ENCODE assay signal across 35 cellular contexts in genomic region chr1:68036946-68037345, GRCh38. TPM values are rescaled to one million over a fixed set of nuclear protein-coding genes. Genes with fewer than 3 reads are reported as not detected.
"Had no signal": no experiment of that assay in that cellular context is flagged by ENCODE, and none has a peak within 500 bp of the region (broad histone marks: within the 10 kb centered on the region; RNA-seq: fewer than 3 reads in every experiment).

No MANE protein-coding gene starts in this region.

- H3K27ac ChIP-seq: adrenal gland, ascending aorta, cardiac muscle cell, VCaP had no signal

- H3K36me3 Mint-ChIP-seq: activated CD4-positive, alpha-beta memory T cell treated with anti-CD3 and anti-CD28 coated beads for 36 hours; activated naive CD4-positive, alpha-beta T cell treated with anti-CD3 and anti-CD28 coated beads, Interleukin-2, amount 10 ng/mL, durations not matched to agents 7 days and 5 days; activated naive CD4-positive, alpha-beta T cell treated with anti-CD3 and anti-CD28 coated beads, Interleukin-2, amount 50 U/mL, for 24 hours; activated naive CD8-positive, alpha-beta T cell treated with anti-CD3 and anti-CD28 coated beads for 36 hours; brain; T-cell had no signal

- FAIRE-seq: bronchial epithelial cell, TTC549 had no signal

- H3K36me3 ChIP-seq: adrenal gland, ascending aorta, cardiac muscle cell had no signal

- H3K27ac Mint-ChIP-seq: activated B cell treated with CpG ODN at 0.5 μM for 24 hours; activated CD4-positive, alpha-beta memory T cell treated with anti-CD3 and anti-CD28 coated beads for 36 hours; activated CD4-positive, alpha-beta T cell treated with anti-CD3 and anti-CD28 coated beads, Interleukin-2, amount 10 ng/mL, durations not matched to agents 24 days and 14 days; activated CD8-positive, alpha-beta T cell treated with anti-CD3 and anti-CD28 coated beads for 36 hours; activated naive CD4-positive, alpha-beta T cell treated with anti-CD3 and anti-CD28 coated beads, Interleukin-2, amount 10 ng/mL, durations not matched to agents 7 days and 5 days; activated naive CD4-positive, alpha-beta T cell treated with anti-CD3 and anti-CD28 coated beads, Interleukin-2, amount 50 U/mL, for 24 hours; activated naive CD8-positive, alpha-beta T cell treated with anti-CD3 and anti-CD28 coated beads for 36 hours; activated T-helper 2 cell treated with anti-CD3 and anti-CD28 coated beads, Interferon-gamma antibody, Interleukin-2, Interleukin-4, amounts not matched to agents 10 μg/mL and 5 μg/mL and 100 μg/mL, durations not matched to agents 14 hours and 24 hours and 36 hours; brain; T-cell; T-helper 17 cell had no signal

- ATAC-seq: activated CD8-positive, alpha-beta T cell treated with anti-CD3 and anti-CD28 coated beads for 36 hours; T-cell; T-helper 17 cell had no signal

- H3K4me1 Mint-ChIP-seq: activated B cell treated with CpG ODN at 0.5 μM for 24 hours; activated CD4-positive, alpha-beta T cell treated with anti-CD3 and anti-CD28 coated beads, Interleukin-2, amount 10 ng/mL, durations not matched to agents 24 days and 14 days; activated naive CD4-positive, alpha-beta T cell treated with anti-CD3 and anti-CD28 coated beads, Interleukin-2, amount 10 ng/mL, durations not matched to agents 7 days and 5 days; activated naive CD4-positive, alpha-beta T cell treated with anti-CD3 and anti-CD28 coated beads, Interleukin-2, amount 50 U/mL, for 24 hours; activated naive CD8-positive, alpha-beta T cell treated with anti-CD3 and anti-CD28 coated beads for 36 hours; brain; central memory CD8-positive, alpha-beta T cell; T-cell; T-helper 17 cell had no signal

- H3K9me3 ChIP-seq: adrenal gland, ascending aorta had no signal

- DNase-seq: activated B cell treated with CpG ODN at 0.5 μM for 24 hours; activated CD4-positive, alpha-beta memory T cell treated with anti-CD3 and anti-CD28 coated beads for 36 hours; activated CD4-positive, alpha-beta T cell treated with anti-CD3 and anti-CD28 coated beads for 4 hours; activated CD4-positive, alpha-beta T cell treated with anti-CD3 and anti-CD28 coated beads, Interleukin-2, amount 10 ng/mL, durations not matched to agents 24 days and 14 days; activated CD4-positive, alpha-beta T cell treated with anti-CD3 and anti-CD28 coated beads, Interleukin-2, amount 50 U/mL, for 1 hour; activated CD4-positive, alpha-beta T cell treated with anti-CD3 and anti-CD28 coated beads, Interleukin-2, amount 50 U/mL, for 4 hours; activated CD4-positive, CD25-positive, alpha-beta regulatory T cell treated with anti-CD3 and anti-CD28 coated beads, Interleukin-2, amount 50 U/mL, for 72 hours; activated CD8-positive, alpha-beta memory T cell treated with anti-CD3 and anti-CD28 coated beads, Interleukin-2, amount 50 U/mL, for 4 hours; activated CD8-positive, alpha-beta T cell treated with anti-CD3 and anti-CD28 coated beads for 36 hours; activated effector memory CD4-positive, alpha-beta T cell treated with Interleukin-2 at 50 U/mL for 16 hours; activated gamma-delta T cell; activated naive CD4-positive, alpha-beta T cell treated with anti-CD3 and anti-CD28 coated beads, Interleukin-2, amount 10 ng/mL, durations not matched to agents 7 days and 5 days; activated naive CD4-positive, alpha-beta T cell treated with Interleukin-2 at 50 U/mL for 16 hours; activated naive CD8-positive, alpha-beta T cell treated with anti-CD3 and anti-CD28 coated beads for 36 hours; activated T-cell treated with anti-CD3 and anti-CD28 coated beads for 4 hours; activated T-cell treated with anti-CD3 and anti-CD28 coated beads, Interleukin-2, amount 50 U/mL, for 1 hour; activated T-cell treated with anti-CD3 and anti-CD28 coated beads, Interleukin-2, amount 50 U/mL, for 48 hours; adrenal gland; amygdala; anterior cingulate cortex; caudate nucleus; cerebellar nuclear complex; T-cell; T-helper 17 cell had no signal

- H3K9me3 Mint-ChIP-seq: activated CD4-positive, alpha-beta T cell treated with anti-CD3 and anti-CD28 coated beads, Interleukin-2, amount 10 ng/mL, durations not matched to agents 24 days and 14 days; activated naive CD4-positive, alpha-beta T cell treated with anti-CD3 and anti-CD28 coated beads, Interleukin-2, amount 50 U/mL, for 24 hours; activated T-helper 2 cell treated with anti-CD3 and anti-CD28 coated beads, Interferon-gamma antibody, Interleukin-2, Interleukin-4, amounts not matched to agents 10 μg/mL and 5 μg/mL and 100 μg/mL, durations not matched to agents 14 hours and 24 hours and 36 hours had no signal

- H3K4me3 ChIP-seq: adrenal gland, ascending aorta, cardiac muscle cell had no signal

- H3K27me3 Mint-ChIP-seq: activated B cell treated with CpG ODN at 0.5 μM for 24 hours; activated CD4-positive, alpha-beta memory T cell treated with anti-CD3 and anti-CD28 coated beads for 36 hours; activated CD4-positive, alpha-beta T cell treated with anti-CD3 and anti-CD28 coated beads, Interleukin-2, amount 10 ng/mL, durations not matched to agents 24 days and 14 days; activated naive CD4-positive, alpha-beta T cell treated with anti-CD3 and anti-CD28 coated beads, Interleukin-2, amount 10 ng/mL, durations not matched to agents 7 days and 5 days; activated naive CD4-positive, alpha-beta T cell treated with anti-CD3 and anti-CD28 coated beads, Interleukin-2, amount 50 U/mL, for 24 hours; central memory CD8-positive, alpha-beta T cell; T-helper 17 cell had no signal

- H3K4me3 Mint-ChIP-seq: activated B cell treated with CpG ODN at 0.5 μM for 24 hours; activated CD4-positive, alpha-beta memory T cell treated with anti-CD3 and anti-CD28 coated beads for 36 hours; activated CD4-positive, alpha-beta T cell treated with anti-CD3 and anti-CD28 coated beads, Interleukin-2, amount 10 ng/mL, durations not matched to agents 24 days and 14 days; activated CD8-positive, alpha-beta T cell treated with anti-CD3 and anti-CD28 coated beads for 36 hours; activated naive CD4-positive, alpha-beta T cell treated with anti-CD3 and anti-CD28 coated beads, Interleukin-2, amount 10 ng/mL, durations not matched to agents 7 days and 5 days; activated naive CD4-positive, alpha-beta T cell treated with anti-CD3 and anti-CD28 coated beads, Interleukin-2, amount 50 U/mL, for 24 hours; activated naive CD8-positive, alpha-beta T cell treated with anti-CD3 and anti-CD28 coated beads for 36 hours; brain; central memory CD8-positive, alpha-beta T cell; T-cell; T-helper 17 cell had no signal

- H3K4me1 ChIP-seq: adrenal gland, ascending aorta had no signal

- H3K27me3 ChIP-seq: adrenal gland, ascending aorta, cardiac muscle cell had no signal

RNA-seq across cellular contexts. Expression of gene DIRAS3, which starts 13.5 kb away (rescaled TPM):
- total RNA-seq: activated B cell treated with CpG ODN at 0.5 μM for 24 hours; activated CD4-positive, alpha-beta memory T cell treated with anti-CD3 and anti-CD28 coated beads for 36 hours; activated CD4-positive, alpha-beta T cell treated with anti-CD3 and anti-CD28 coated beads, Interleukin-2, amount 10 ng/mL, durations not matched to agents 24 days and 14 days; T-cell; T-helper 1 cell treated with Interleukin-12 subunit alpha and Interleukin-12 subunit beta and Interleukin-4 antibody, amounts not matched to agents 30 ng/mL and 1 ng/mL, for 36 hours; T-helper 17 cell; T-helper 2 cell treated with Interferon-gamma antibody and Interleukin-4, amounts not matched to agents 100 ng/mL and 5 ng/mL, for 36 hours had no signal
